In the genomic region with DNA sequence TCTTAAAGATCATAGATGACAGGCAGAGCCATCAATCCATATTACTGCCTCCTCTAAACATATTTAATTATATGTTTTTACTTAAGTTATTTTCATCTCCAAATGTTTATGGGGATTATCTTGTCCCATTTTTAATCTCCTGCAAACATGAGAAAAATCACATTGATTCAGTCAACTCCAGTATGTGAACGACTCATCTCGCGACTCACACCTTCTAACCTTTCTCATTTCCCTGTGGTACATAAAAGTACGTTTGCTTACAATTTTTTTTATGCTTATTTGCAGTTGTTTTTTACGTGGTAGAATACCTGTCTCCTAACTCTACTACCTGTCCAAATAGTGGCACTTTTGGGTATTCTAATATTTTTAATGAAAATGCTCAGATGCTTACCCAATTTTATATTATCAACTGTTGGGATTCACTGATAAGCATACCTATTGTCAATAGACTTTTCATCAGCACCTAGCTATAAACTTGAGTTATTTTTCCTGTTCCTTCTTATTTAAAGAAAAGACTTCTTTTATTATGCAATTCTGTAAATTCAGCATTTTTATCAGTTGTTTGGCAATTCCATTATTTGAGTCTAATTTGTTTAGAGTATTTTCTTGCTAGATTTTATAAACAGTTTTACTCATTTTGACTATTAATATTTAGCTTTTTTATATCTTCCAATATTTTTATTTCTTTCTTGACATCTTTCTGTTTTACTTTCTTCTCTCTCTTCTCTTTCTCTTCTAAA, we compare ENCODE assay signal across 24 cellular contexts.
DNase-seq lines count a peak whose midpoint lies in the region; ATAC-seq, FAIRE-seq and TF ChIP-seq lines count a peak whose summit lies in the region.
"Had no signal": no experiment of that assay in that cellular context is flagged by ENCODE, and none has a peak within 500 bp of the region (broad histone marks: within the 10 kb centered on the region; RNA-seq: fewer than 3 reads in every experiment).

No MANE protein-coding gene starts in this region.

- TF ChIP-seq POLR2A in erythroblast (IDR thresholded peaks at IDR 0.05; ENCODE audit: low read length) = no peak

- ATAC-seq in stimulated activated naive CD8-positive, alpha-beta T cell treated with anti-CD3 and anti-CD28 coated beads, Interleukin-15, Interleukin-2, amounts not matched to agents 100 U/mL and 50 U/mL, for 24 hours = no peak
- no peak for ATAC-seq in GM18909 (IDR thresholded peaks at IDR 0.05; ENCODE audit: poor library complexity, unreplicated experiment)
- ATAC-seq: activated T-cell treated with anti-CD3 and anti-CD28 coated beads, Interleukin-2, amount 50 U/mL, for 4 hours; body of pancreas; left lung had no signal

- CTCF ChIA-PET in HEK293T (lab: Yijun Ruan, JAX) = no interaction called here

- no peak for FAIRE-seq in bronchial epithelial cell (lab: Jason Lieb, UNC)

- no peak overlapping the region for H3K4me3 ChIP-seq in bronchial epithelial cell (ENCODE audit: low read depth, low read length)
- H3K4me3 ChIP-seq: adrenal gland, body of pancreas, dorsolateral prefrontal cortex, left lung, thoracic aorta had no signal

- DNase-seq in stimulated activated CD4-positive, alpha-beta T cell treated with anti-CD3 and anti-CD28 coated beads, Interleukin-15, amount 100 ng/mL, for 24 hours = peak; percentile 30
- DNase-seq in stimulated activated CD4-positive, alpha-beta T cell treated with anti-CD3 and anti-CD28 coated beads, Interleukin-4, amount 100 ng/mL, for 4 hours = no peak
- peak; percentile 38 for DNase-seq in LHCN-M2 (ENCODE audit: low read depth)
- peak; percentile 61 for DNase-seq in bronchial epithelial cell (ENCODE audit: low read depth)
- DNase-seq in stimulated activated naive CD8-positive, alpha-beta T cell treated with anti-CD3 and anti-CD28 coated beads, Interleukin-15, Interleukin-2, amounts not matched to agents 100 U/mL and 50 U/mL, for 24 hours = peak; percentile 9
- DNase-seq in HEK293T (ENCODE audit: extremely low spot score) = no peak
- no peak for DNase-seq in erythroblast (lab: John Stamatoyannopoulos, UW)
- DNase-seq: activated CD4-positive, CD25-positive, alpha-beta regulatory T cell treated with anti-CD3 and anti-CD28 coated beads, Interleukin-2, amount 50 U/mL, for 72 hours; activated T-cell treated with anti-CD3 and anti-CD28 coated beads, Interleukin-2, amount 50 U/mL, for 4 hours; adrenal gland; body of pancreas; COR-L47; DMS79 treated with DMSO at 0.1 percent for 48 hours; dorsolateral prefrontal cortex; HFFc6; immature natural killer cell; left lung; mesenchymal stem cell; NCI-H1417 treated with DMSO at 0.1 percent for 48 hours; NCI-H2029 treated with DMSO at 0.1 percent for 48 hours; NCI-H526; SHP77 had no signal

- TF ChIP-seq CTCF in bronchial epithelial cell (IDR thresholded peaks at IDR 0.05; ENCODE audit: insufficient read depth, low read length, severe bottlenecking) = no peak

- H3K27me3 ChIP-seq in bronchial epithelial cell (ENCODE audit: control insufficient read depth, insufficient read depth, low read length) = no peaks in the 10 kb centered on the region
- H3K27me3 ChIP-seq: adrenal gland, dorsolateral prefrontal cortex, left lung had no signal

- H3K36me3 ChIP-seq in bronchial epithelial cell (ENCODE audit: control insufficient read depth, insufficient read depth, low read length) = no peaks in the 10 kb centered on the region
- H3K36me3 ChIP-seq: left lung, thoracic aorta had no signal

- POLR2A ChIA-PET in HEK293T (lab: Yijun Ruan, JAX) = no interaction called here

TF ChIP-seq in HEK293T, 16 proteins besides CTCF, POLR2A, EP300 and RAD21:
- no peak for TF ChIP-seq NFRKB (IDR thresholded peaks at IDR 0.05)
- TF ChIP-seq, protein P1, sequence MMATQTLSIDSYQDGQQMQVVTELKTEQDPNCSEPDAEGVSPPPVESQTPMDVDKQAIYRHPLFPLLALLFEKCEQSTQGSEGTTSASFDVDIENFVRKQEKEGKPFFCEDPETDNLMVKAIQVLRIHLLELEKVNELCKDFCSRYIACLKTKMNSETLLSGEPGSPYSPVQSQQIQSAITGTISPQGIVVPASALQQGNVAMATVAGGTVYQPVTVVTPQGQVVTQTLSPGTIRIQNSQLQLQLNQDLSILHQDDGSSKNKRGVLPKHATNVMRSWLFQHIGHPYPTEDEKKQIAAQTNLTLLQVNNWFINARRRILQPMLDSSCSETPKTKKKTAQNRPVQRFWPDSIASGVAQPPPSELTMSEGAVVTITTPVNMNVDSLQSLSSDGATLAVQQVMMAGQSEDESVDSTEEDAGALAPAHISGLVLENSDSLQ (IDR thresholded peaks at IDR 0.05) = no peak

Comparison
In these comparisons a context has a peak if more than half of its experiments do, and no peak if none do; other contexts are left out.
1. DNase-seq: peak in stimulated activated CD4-positive, alpha-beta T cell treated with anti-CD3 and anti-CD28 coated beads, Interleukin-15, amount 100 ng/mL, for 24 hours (single experiment), LHCN-M2 (single experiment), bronchial epithelial cell (single experiment) and stimulated activated naive CD8-positive, alpha-beta T cell treated with anti-CD3 and anti-CD28 coated beads, Interleukin-15, Interleukin-2, amounts not matched to agents 100 U/mL and 50 U/mL, for 24 hours (single experiment); none in stimulated activated CD4-positive, alpha-beta T cell treated with anti-CD3 and anti-CD28 coated beads, Interleukin-4, amount 100 ng/mL, for 4 hours (0 of 2), HEK293T (single experiment) and erythroblast (0 of 2).